In the genomic region with DNA sequence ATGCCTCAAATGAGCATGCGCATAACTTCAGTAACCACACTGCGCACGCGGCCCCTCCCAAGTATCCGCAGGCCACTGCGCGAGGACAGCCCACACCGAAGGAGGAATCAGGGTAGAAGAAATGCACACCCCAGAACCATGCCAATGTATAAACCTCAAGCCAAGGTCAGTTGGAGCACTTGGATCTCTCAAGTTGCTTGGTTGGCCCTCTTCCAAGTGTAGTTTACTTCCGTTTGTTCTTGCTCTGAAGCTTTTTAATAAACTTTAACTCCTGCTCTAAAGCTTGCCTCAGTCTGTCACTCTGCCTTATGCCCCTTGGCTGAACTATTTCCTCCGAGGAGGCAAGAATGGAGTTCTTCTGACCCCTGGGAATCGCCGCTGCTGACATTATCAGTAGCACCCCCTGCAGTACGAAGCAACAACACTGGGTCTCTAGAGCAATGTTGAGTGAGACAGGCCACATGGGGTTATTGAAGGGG, we compare ENCODE assay signal across 1 cellular context.
TF ChIP-seq lines count a peak whose summit lies in the region.

No MANE protein-coding gene starts in this region.

TF ChIP-seq in WTC11, 78 proteins besides CTCF, POLR2A, EP300 and RAD21 (continued from another document):
- TF ChIP-seq, protein P1, sequence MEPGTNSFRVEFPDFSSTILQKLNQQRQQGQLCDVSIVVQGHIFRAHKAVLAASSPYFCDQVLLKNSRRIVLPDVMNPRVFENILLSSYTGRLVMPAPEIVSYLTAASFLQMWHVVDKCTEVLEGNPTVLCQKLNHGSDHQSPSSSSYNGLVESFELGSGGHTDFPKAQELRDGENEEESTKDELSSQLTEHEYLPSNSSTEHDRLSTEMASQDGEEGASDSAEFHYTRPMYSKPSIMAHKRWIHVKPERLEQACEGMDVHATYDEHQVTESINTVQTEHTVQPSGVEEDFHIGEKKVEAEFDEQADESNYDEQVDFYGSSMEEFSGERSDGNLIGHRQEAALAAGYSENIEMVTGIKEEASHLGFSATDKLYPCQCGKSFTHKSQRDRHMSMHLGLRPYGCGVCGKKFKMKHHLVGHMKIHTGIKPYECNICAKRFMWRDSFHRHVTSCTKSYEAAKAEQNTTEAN (CRISPR knock-in tag; IDR thresholded peaks at IDR 0.05): no peak
- TF ChIP-seq, protein P2, sequence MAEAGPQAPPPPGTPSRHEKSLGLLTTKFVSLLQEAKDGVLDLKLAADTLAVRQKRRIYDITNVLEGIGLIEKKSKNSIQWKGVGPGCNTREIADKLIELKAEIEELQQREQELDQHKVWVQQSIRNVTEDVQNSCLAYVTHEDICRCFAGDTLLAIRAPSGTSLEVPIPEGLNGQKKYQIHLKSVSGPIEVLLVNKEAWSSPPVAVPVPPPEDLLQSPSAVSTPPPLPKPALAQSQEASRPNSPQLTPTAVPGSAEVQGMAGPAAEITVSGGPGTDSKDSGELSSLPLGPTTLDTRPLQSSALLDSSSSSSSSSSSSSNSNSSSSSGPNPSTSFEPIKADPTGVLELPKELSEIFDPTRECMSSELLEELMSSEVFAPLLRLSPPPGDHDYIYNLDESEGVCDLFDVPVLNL (CRISPR knock-in tag; IDR thresholded peaks at IDR 0.05; ENCODE audit: borderline replicate concordance, low read depth): no peak
- TF ChIP-seq, protein P3, sequence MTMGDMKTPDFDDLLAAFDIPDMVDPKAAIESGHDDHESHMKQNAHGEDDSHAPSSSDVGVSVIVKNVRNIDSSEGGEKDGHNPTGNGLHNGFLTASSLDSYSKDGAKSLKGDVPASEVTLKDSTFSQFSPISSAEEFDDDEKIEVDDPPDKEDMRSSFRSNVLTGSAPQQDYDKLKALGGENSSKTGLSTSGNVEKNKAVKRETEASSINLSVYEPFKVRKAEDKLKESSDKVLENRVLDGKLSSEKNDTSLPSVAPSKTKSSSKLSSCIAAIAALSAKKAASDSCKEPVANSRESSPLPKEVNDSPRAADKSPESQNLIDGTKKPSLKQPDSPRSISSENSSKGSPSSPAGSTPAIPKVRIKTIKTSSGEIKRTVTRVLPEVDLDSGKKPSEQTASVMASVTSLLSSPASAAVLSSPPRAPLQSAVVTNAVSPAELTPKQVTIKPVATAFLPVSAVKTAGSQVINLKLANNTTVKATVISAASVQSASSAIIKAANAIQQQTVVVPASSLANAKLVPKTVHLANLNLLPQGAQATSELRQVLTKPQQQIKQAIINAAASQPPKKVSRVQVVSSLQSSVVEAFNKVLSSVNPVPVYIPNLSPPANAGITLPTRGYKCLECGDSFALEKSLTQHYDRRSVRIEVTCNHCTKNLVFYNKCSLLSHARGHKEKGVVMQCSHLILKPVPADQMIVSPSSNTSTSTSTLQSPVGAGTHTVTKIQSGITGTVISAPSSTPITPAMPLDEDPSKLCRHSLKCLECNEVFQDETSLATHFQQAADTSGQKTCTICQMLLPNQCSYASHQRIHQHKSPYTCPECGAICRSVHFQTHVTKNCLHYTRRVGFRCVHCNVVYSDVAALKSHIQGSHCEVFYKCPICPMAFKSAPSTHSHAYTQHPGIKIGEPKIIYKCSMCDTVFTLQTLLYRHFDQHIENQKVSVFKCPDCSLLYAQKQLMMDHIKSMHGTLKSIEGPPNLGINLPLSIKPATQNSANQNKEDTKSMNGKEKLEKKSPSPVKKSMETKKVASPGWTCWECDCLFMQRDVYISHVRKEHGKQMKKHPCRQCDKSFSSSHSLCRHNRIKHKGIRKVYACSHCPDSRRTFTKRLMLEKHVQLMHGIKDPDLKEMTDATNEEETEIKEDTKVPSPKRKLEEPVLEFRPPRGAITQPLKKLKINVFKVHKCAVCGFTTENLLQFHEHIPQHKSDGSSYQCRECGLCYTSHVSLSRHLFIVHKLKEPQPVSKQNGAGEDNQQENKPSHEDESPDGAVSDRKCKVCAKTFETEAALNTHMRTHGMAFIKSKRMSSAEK (CRISPR knock-in tag; IDR thresholded peaks at IDR 0.05; ENCODE audit: borderline replicate concordance): no peak
- no peak for TF ChIP-seq TEAD4 (CRISPR knock-in tag; IDR thresholded peaks at IDR 0.05)
